In the genomic region with DNA sequence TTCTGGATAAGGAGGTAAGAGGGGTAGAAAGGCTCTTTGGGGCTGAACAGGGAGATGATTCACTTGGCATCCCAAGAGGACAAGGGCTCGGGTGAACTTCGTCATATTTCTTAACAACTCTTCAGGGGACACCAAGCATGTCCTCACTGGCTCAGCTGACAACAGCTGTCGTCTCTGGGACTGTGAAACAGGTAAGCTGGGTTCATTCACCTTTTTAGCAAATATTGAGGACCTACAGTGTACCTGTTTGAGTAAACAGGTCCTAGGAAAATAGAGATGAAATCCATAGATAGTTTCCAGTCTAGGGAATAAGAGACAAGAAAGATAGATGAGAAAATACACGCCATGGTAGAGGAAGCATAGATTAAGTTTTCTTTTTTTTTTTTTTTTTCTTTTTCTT, we compare ENCODE assay signal across 1 cellular context.
TF ChIP-seq lines count a peak whose summit lies in the region.

No MANE protein-coding gene starts in this region.

TF ChIP-seq in HepG2, 621 proteins besides CTCF, POLR2A, EP300 and RAD21:
- no peak for TF ChIP-seq ZNF776 (CRISPR knock-in tag; IDR thresholded peaks at IDR 0.05)
- TF ChIP-seq, protein P1, sequence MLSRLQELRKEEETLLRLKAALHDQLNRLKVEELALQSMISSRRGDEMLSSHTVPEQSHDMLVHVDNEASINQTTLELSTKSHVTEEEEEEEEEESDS (CRISPR knock-in tag; IDR thresholded peaks at IDR 0.05; ENCODE audit: borderline replicate concordance), result no peak
- TF ChIP-seq ZBTB1 (CRISPR knock-in tag; IDR thresholded peaks at IDR 0.05; ENCODE audit: borderline replicate concordance), result no peak
- TF ChIP-seq ZNF234 (CRISPR knock-in tag; conservative IDR thresholded peaks at IDR 0.05), result no peak
- no peak for TF ChIP-seq ELF1 (CRISPR knock-in tag; IDR thresholded peaks at IDR 0.05)
- TF ChIP-seq ZNF766 (CRISPR knock-in tag; IDR thresholded peaks at IDR 0.05; ENCODE audit: borderline replicate concordance), result no peak
- TF ChIP-seq, protein P2, sequence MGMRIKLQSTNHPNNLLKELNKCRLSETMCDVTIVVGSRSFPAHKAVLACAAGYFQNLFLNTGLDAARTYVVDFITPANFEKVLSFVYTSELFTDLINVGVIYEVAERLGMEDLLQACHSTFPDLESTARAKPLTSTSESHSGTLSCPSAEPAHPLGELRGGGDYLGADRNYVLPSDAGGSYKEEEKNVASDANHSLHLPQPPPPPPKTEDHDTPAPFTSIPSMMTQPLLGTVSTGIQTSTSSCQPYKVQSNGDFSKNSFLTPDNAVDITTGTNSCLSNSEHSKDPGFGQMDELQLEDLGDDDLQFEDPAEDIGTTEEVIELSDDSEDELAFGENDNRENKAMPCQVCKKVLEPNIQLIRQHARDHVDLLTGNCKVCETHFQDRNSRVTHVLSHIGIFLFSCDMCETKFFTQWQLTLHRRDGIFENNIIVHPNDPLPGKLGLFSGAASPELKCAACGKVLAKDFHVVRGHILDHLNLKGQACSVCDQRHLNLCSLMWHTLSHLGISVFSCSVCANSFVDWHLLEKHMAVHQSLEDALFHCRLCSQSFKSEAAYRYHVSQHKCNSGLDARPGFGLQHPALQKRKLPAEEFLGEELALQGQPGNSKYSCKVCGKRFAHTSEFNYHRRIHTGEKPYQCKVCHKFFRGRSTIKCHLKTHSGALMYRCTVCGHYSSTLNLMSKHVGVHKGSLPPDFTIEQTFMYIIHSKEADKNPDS (CRISPR knock-in tag; IDR thresholded peaks at IDR 0.05), result no peak
- TF ChIP-seq ZNF331 (CRISPR knock-in tag; IDR thresholded peaks at IDR 0.05), result no peak
- TF ChIP-seq KLF12 (CRISPR knock-in tag; IDR thresholded peaks at IDR 0.05; ENCODE audit: borderline replicate concordance), result no peak
- no peak for TF ChIP-seq FOXJ3 (CRISPR knock-in tag; IDR thresholded peaks at IDR 0.05; ENCODE audit: borderline replicate concordance)
- no peak for TF ChIP-seq ZNF543 (CRISPR knock-in tag; IDR thresholded peaks at IDR 0.05)
- TF ChIP-seq CEBPB (IDR thresholded peaks at IDR 0.05; ENCODE audit: borderline replicate concordance, low read depth, low read length), result no peak
- TF ChIP-seq KDM6A (CRISPR knock-in tag; IDR thresholded peaks at IDR 0.05; ENCODE audit: low read depth), result no peak
- no peak for TF ChIP-seq JUND (CRISPR knock-in tag; IDR thresholded peaks at IDR 0.05)
- no peak for TF ChIP-seq GTF3A (CRISPR knock-in tag; conservative IDR thresholded peaks at IDR 0.05)
- TF ChIP-seq, protein P3, sequence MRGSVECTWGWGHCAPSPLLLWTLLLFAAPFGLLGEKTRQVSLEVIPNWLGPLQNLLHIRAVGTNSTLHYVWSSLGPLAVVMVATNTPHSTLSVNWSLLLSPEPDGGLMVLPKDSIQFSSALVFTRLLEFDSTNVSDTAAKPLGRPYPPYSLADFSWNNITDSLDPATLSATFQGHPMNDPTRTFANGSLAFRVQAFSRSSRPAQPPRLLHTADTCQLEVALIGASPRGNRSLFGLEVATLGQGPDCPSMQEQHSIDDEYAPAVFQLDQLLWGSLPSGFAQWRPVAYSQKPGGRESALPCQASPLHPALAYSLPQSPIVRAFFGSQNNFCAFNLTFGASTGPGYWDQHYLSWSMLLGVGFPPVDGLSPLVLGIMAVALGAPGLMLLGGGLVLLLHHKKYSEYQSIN (CRISPR knock-in tag; IDR thresholded peaks at IDR 0.05; ENCODE audit: borderline replicate concordance), result no peak
TF ChIP-seq in HepG2: peak in this region for 0.
